ENCODE assay signal across 11 cellular contexts in genomic region chr10:83919187-83919586, GRCh38.
"Had no signal": no experiment of that assay in that cellular context is flagged by ENCODE, and none has a peak within 500 bp of the region (broad histone marks: within the 10 kb centered on the region; RNA-seq: fewer than 3 reads in every experiment).

No MANE protein-coding gene starts in this region.

- H3K4me3 ChIP-seq: GM23248, GM23338, HAP-1 had no signal

- H3K4me1 ChIP-seq: HAP-1 had no signal

- H3K9me3 ChIP-seq: HAP-1 had no signal

- H3K9me3 Mint-ChIP-seq: GM23338, H9 had no signal

- FAIRE-seq: H1, H54 had no signal

- DNase-seq: GM23248, GOT3, H7, H9, HCEC 1CT, HFFc6 had no signal

- H3K9ac ChIP-seq: GM23248 had no signal

- H2AFZ ChIP-seq: GM23248, GM23338 had no signal

- H3K4me3 Mint-ChIP-seq: GM23338, H9, HFFc6 had no signal

- H3K27ac Mint-ChIP-seq: GM23338, H9, HFFc6 had no signal

- H3K4me2 ChIP-seq: GM23338 had no signal

- ATAC-seq: GM23338, HCT116 had no signal

- H3K27ac ChIP-seq: GM23248 had no signal

- H3K36me3 ChIP-seq: HAP-1 had no signal
